ENCODE assay signal across 17 cellular contexts in genomic region chr7:119472398-119473038, GRCh38.
A peak's percentile ranks its signal among the peaks of the same experiment; 100 is the strongest.
DNase-seq lines count a peak whose midpoint lies in the region; ATAC-seq and TF ChIP-seq lines count a peak whose summit lies in the region.
"Had no signal": no experiment of that assay in that cellular context is flagged by ENCODE, and none has a peak within 500 bp of the region (broad histone marks: within the 10 kb centered on the region; RNA-seq: fewer than 3 reads in every experiment).

No MANE protein-coding gene starts in this region.

- H3K9me3 Mint-ChIP-seq in endodermal cell = no peaks in the 10 kb centered on the region
- H3K9me3 Mint-ChIP-seq: activated naive CD4-positive, alpha-beta T cell treated with anti-CD3 and anti-CD28 coated beads, Interleukin-2, amount 50 U/mL, for 24 hours had no signal

- no peak for TF ChIP-seq EP300 in transverse colon (IDR thresholded peaks at IDR 0.05; ENCODE audit: low read depth)

- no peak for TF ChIP-seq POLR2A in transverse colon (IDR thresholded peaks at IDR 0.05)

- H3K27me3 ChIP-seq in endodermal cell (ENCODE audit: control insufficient read depth, insufficient read depth, low read length, poor library complexity, severe bottlenecking) (no peaks in the 10 kb centered on the region), transverse colon (no peaks in the 10 kb centered on the region)
- H3K27me3 ChIP-seq: spleen had no signal

- H3K9ac ChIP-seq in endodermal cell (ENCODE audit: extremely low read depth, low read length, poor library complexity, severe bottlenecking) = no peak overlapping the region
- H3K9ac ChIP-seq: SK-N-SH had no signal

- H3K4me1 ChIP-seq in endodermal cell (ENCODE audit: control insufficient read depth, insufficient read depth, low read length) (no peaks in the 10 kb centered on the region), transverse colon (no peaks in the 10 kb centered on the region)
- H3K4me1 ChIP-seq: left ventricle myocardium inferior, spleen had no signal

- peaks cover under 1% of the 10 kb centered on the region for H3K4me1 Mint-ChIP-seq in endodermal cell
- H3K4me1 Mint-ChIP-seq: activated B cell treated with CpG ODN at 0.5 μM for 24 hours; activated naive CD4-positive, alpha-beta T cell treated with anti-CD3 and anti-CD28 coated beads, Interleukin-2, amount 50 U/mL, for 24 hours; CD4-positive, alpha-beta memory T cell had no signal

- no peaks in the 10 kb centered on the region for H3K9me3 ChIP-seq in endodermal cell (ENCODE audit: control insufficient read depth, low read length)
- no peaks in the 10 kb centered on the region for H3K9me3 ChIP-seq in transverse colon
- H3K9me3 ChIP-seq: left ventricle myocardium inferior, SK-N-SH, spleen had no signal

- in situ Hi-C loops in transverse colon (cut with MboI; ENCODE audit: low pct_ligation_motif_present in 1 of 4, low pct_unique_long_range_greater_than_20kb in 1 of 4, low sequenced_read_pairs in 3 of 4) = no loop called here

- H3K4me3 Mint-ChIP-seq in endodermal cell = no peak overlapping the region
- H3K4me3 Mint-ChIP-seq: activated B cell treated with CpG ODN at 0.5 μM for 24 hours; activated naive CD4-positive, alpha-beta T cell treated with anti-CD3 and anti-CD28 coated beads, Interleukin-2, amount 50 U/mL, for 24 hours; CD4-positive, alpha-beta memory T cell had no signal

- DNase-seq in NCI-H2107 treated with DMSO at 0.1 percent for 48 hours (lab: John Stamatoyannopoulos, UW; ENCODE audit: unreplicated experiment) (peak; percentile 62), NCI-H2107 (lab: John Stamatoyannopoulos, UW) (no peak), NCI-H345 (lab: John Stamatoyannopoulos, UW) (peak; percentile 87), endodermal cell (peak; percentile 58), transverse colon (peak; percentile 12), DMS114 treated with DMSO at 0.1 percent for 48 hours (lab: John Stamatoyannopoulos, UW; ENCODE audit: unreplicated experiment) (no peak)
- DNase-seq: 8988T; activated B cell treated with CpG ODN at 0.5 μM for 24 hours; activated CD8-positive, alpha-beta memory T cell treated with anti-CD3 and anti-CD28 coated beads, Interleukin-2, amount 50 U/mL, for 4 hours; CD4-positive, alpha-beta memory T cell; central memory CD4-positive, alpha-beta T cell; left ventricle myocardium inferior; SK-N-SH; spleen had no signal

- TF ChIP-seq CTCF in endodermal cell (conservative IDR thresholded peaks at IDR 0.05) (no peak), transverse colon (IDR thresholded peaks at IDR 0.05) (no peak)

- WGBS in endodermal cell (ENCODE audit: insufficient coverage in 1 of 2, insufficient read length in 1 of 2), 2 experiments = 62 to 68% methylated on average over 6 to 7 of the region's 7 CpGs
- 27 to 29% methylated on average over 6 to 7 of the region's 7 CpGs for WGBS in transverse colon (ENCODE audit: low coverage in 1 of 2), 2 donors

- no peak for ATAC-seq in GM19035 (IDR thresholded peaks at IDR 0.05; ENCODE audit: unreplicated experiment)
- no peak for ATAC-seq in GM19328 (IDR thresholded peaks at IDR 0.05; ENCODE audit: unreplicated experiment)

- H3K36me3 ChIP-seq in endodermal cell (ENCODE audit: control insufficient read depth, insufficient read depth, low read length) (no peaks in the 10 kb centered on the region), transverse colon (no peaks in the 10 kb centered on the region)
- H3K36me3 ChIP-seq: left ventricle myocardium inferior, spleen had no signal

- H3K4me3 ChIP-seq in endodermal cell (ENCODE audit: low read length) = no peak overlapping the region
- no peak overlapping the region for H3K4me3 ChIP-seq in transverse colon
- H3K4me3 ChIP-seq: left ventricle myocardium inferior, spleen had no signal

- intact Hi-C loops in transverse colon (cut with DNase I; ENCODE audit: low total_unique reads) = no loop called here

- H3K27ac ChIP-seq in endodermal cell (ENCODE audit: low read depth, low read length) (no peak overlapping the region), transverse colon (no peak overlapping the region)
- H3K27ac ChIP-seq: left ventricle myocardium inferior, spleen had no signal

- no peaks in the 10 kb centered on the region for H3K27me3 Mint-ChIP-seq in endodermal cell (ENCODE audit: insufficient read depth)
- H3K27me3 Mint-ChIP-seq: activated B cell treated with CpG ODN at 0.5 μM for 24 hours; activated naive CD4-positive, alpha-beta T cell treated with anti-CD3 and anti-CD28 coated beads, Interleukin-2, amount 50 U/mL, for 24 hours; CD4-positive, alpha-beta memory T cell had no signal

- no peak overlapping the region for H3K27ac Mint-ChIP-seq in endodermal cell
- H3K27ac Mint-ChIP-seq: activated B cell treated with CpG ODN at 0.5 μM for 24 hours; activated naive CD4-positive, alpha-beta T cell treated with anti-CD3 and anti-CD28 coated beads, Interleukin-2, amount 50 U/mL, for 24 hours; CD4-positive, alpha-beta memory T cell had no signal

- H3K36me3 Mint-ChIP-seq in endodermal cell (ENCODE audit: low read depth) = no peaks in the 10 kb centered on the region
- H3K36me3 Mint-ChIP-seq: activated naive CD4-positive, alpha-beta T cell treated with anti-CD3 and anti-CD28 coated beads, Interleukin-2, amount 50 U/mL, for 24 hours; CD4-positive, alpha-beta memory T cell had no signal

Comparison
In these comparisons a context has a peak if more than half of its experiments do, and no peak if none do; other contexts are left out.
1. DNase-seq: peak in NCI-H2107 treated with DMSO at 0.1 percent for 48 hours (single experiment), NCI-H345 (single experiment), endodermal cell (single experiment) and transverse colon (single experiment); none in NCI-H2107 (single experiment) and DMS114 treated with DMSO at 0.1 percent for 48 hours (single experiment).